ENCODE assay signal across 7 cellular contexts in the genomic region with DNA sequence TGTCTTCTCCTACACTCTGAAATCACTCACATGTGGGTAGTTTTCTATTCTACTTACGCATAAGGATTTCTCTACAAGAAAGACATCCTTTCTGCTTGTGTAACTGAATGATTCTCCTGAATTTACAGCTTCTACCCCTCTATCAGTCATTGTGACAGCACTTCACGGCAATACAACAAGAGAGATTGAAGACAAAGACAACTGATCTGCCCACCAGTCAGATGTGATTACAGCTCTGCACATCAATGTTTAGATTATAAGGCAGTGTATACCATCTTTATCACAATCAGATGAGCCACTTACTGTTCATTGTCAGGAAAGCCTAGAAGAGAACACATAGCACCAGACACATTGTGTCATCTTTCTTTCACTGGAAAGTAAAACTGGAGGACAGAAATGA.
"Had no signal": no experiment of that assay in that cellular context is flagged by ENCODE, and none has a peak within 500 bp of the region (broad histone marks: within the 10 kb centered on the region; RNA-seq: fewer than 3 reads in every experiment).

No MANE protein-coding gene starts in this region.

- H3K27ac ChIP-seq: HL-60 had no signal

- H3K27ac Mint-ChIP-seq: IgD-negative memory B cell had no signal

- H3K36me3 Mint-ChIP-seq: IgD-negative memory B cell had no signal

- H3K4me1 Mint-ChIP-seq: IgD-negative memory B cell had no signal

- H3K4me3 ChIP-seq: K562 had no signal

- ATAC-seq: HepG2, K562 had no signal

- H3K4me3 Mint-ChIP-seq: IgD-negative memory B cell had no signal

- DNase-seq: IMR-90, KBM-7, KG1 had no signal

- H3K9me3 Mint-ChIP-seq: IgD-negative memory B cell had no signal
